28 cellular contexts compared by ENCODE assay signal in genomic region chr2:142721015-142721414, GRCh38.
"Had no signal": no experiment of that assay in that cellular context is flagged by ENCODE, and none has a peak within 500 bp of the region (broad histone marks: within the 10 kb centered on the region; RNA-seq: fewer than 3 reads in every experiment).

No MANE protein-coding gene starts in this region.

- H3K27me3 Mint-ChIP-seq: naive thymus-derived CD8-positive, alpha-beta T cell; stimulated activated naive B cell treated with anti-CD40 and anti-IgM and Interleukin-4, amounts not matched to agents 10 μg/mL and 1 μg/mL and 100 μg/mL, for 72 hours had no signal

- H3K4me1 ChIP-seq: left lung, lower lobe of right lung, prostate gland, stomach, testis, thyroid gland, transverse colon, vagina had no signal

- H3K4me1 Mint-ChIP-seq: naive thymus-derived CD8-positive, alpha-beta T cell had no signal

- H3K36me3 ChIP-seq: left lung, lower lobe of right lung, pancreas, prostate gland, stomach, thyroid gland, transverse colon, upper lobe of left lung, vagina had no signal

- H3K27me3 ChIP-seq: left lung, pancreas, stomach, testis, thyroid gland, transverse colon, upper lobe of left lung, vagina had no signal

- DNase-seq: hypothalamus; left colon; left lung; lower lobe of right lung; mammary epithelial cell; mesenchymal stem cell; naive thymus-derived CD8-positive, alpha-beta T cell; nucleus accumbens; pancreas; posterior cingulate gyrus; retina; right cardiac atrium; stimulated activated CD4-positive, alpha-beta T cell treated with anti-CD3 and anti-CD28 coated beads, Interleukin-12 subunit alpha, Interleukin-12 subunit beta, amount 100 ng/mL, for 4 hours; stimulated activated CD4-positive, alpha-beta T cell treated with anti-CD3 and anti-CD28 coated beads, Interleukin-15, amount 100 ng/mL, for 24 hours; stimulated activated CD4-positive, alpha-beta T cell treated with anti-CD3 and anti-CD28 coated beads, Interleukin-2, amount 100 ng/mL, for 24 hours; stimulated activated CD4-positive, alpha-beta T cell treated with anti-CD3 and anti-CD28 coated beads, Interleukin-4, amount 100 ng/mL, for 1 hour; stimulated activated naive B cell treated with anti-CD40 and anti-IgM and Interleukin-4, amounts not matched to agents 10 μg/mL and 1 μg/mL and 100 μg/mL, for 72 hours; stimulated activated naive CD8-positive, alpha-beta T cell treated with anti-CD3 and anti-CD28 coated beads, Interleukin-15, Interleukin-2, amounts not matched to agents 100 U/mL and 50 U/mL, for 24 hours; stomach; testis; thyroid gland; transverse colon; upper lobe of left lung had no signal

- H3K4me3 ChIP-seq: left lung, lower lobe of right lung, pancreas, prostate gland, skin epidermis, stomach, testis, thyroid gland, transverse colon, upper lobe of left lung, vagina had no signal

- H3K27ac Mint-ChIP-seq: naive thymus-derived CD8-positive, alpha-beta T cell; nephron; stimulated activated naive B cell treated with anti-CD40 and anti-IgM and Interleukin-4, amounts not matched to agents 10 μg/mL and 1 μg/mL and 100 μg/mL, for 72 hours had no signal

- H3K4me3 Mint-ChIP-seq: naive thymus-derived CD8-positive, alpha-beta T cell; nephron; neural crest cell; stimulated activated naive B cell treated with anti-CD40 and anti-IgM and Interleukin-4, amounts not matched to agents 10 μg/mL and 1 μg/mL and 100 μg/mL, for 72 hours had no signal

- H3K36me3 Mint-ChIP-seq: naive thymus-derived CD8-positive, alpha-beta T cell; stimulated activated naive B cell treated with anti-CD40 and anti-IgM and Interleukin-4, amounts not matched to agents 10 μg/mL and 1 μg/mL and 100 μg/mL, for 72 hours had no signal

- H3K27ac ChIP-seq: left lung, lower lobe of right lung, pancreas, prostate gland, skin epidermis, stomach, testis, thyroid gland, transverse colon, upper lobe of left lung, vagina had no signal

- H3K9me3 ChIP-seq: left lung, lower lobe of right lung, pancreas, prostate gland, stomach, testis, thyroid gland, transverse colon, upper lobe of left lung, vagina had no signal

- H3K9me3 Mint-ChIP-seq: neural crest cell; stimulated activated naive B cell treated with anti-CD40 and anti-IgM and Interleukin-4, amounts not matched to agents 10 μg/mL and 1 μg/mL and 100 μg/mL, for 72 hours had no signal
